In genomic region chr20:62591591-62591990, GRCh38 we compare ENCODE assay signal across 19 cellular contexts. TPM values are rescaled to one million over a fixed set of nuclear protein-coding genes. Genes with fewer than 3 reads are reported as not detected.
DNase-seq lines count a peak whose midpoint lies in the region; ATAC-seq, FAIRE-seq and TF ChIP-seq lines count a peak whose summit lies in the region.
"Had no signal": no experiment of that assay in that cellular context is flagged by ENCODE, and none has a peak within 500 bp of the region (broad histone marks: within the 10 kb centered on the region; RNA-seq: fewer than 3 reads in every experiment).

No MANE protein-coding gene starts in this region.

- DNase-seq in activated naive CD8-positive, alpha-beta T cell treated with anti-CD3 and anti-CD28 coated beads, Interleukin-2, amount 10 ng/mL, durations not matched to agents 7 days and 5 days: no peak
- no peak for DNase-seq in activated naive CD8-positive, alpha-beta T cell treated with anti-CD3 and anti-CD28 coated beads, Interleukin-2, amount 50 U/mL, for 24 hours
- DNase-seq in HTR-8/SVneo (ENCODE audit: insufficient read length, low spot score) (no peak), bronchial epithelial cell (ENCODE audit: low read depth) (no peak), epidermal melanocyte (ENCODE audit: insufficient read length, low spot score) (no peak), HuH-7.5 (ENCODE audit: low spot score) (no peak), HUDEP-2 (lab: John Stamatoyannopoulos, UW; ENCODE audit: unreplicated experiment in 76 of 76) (no peak)
- DNase-seq: CD8-positive, alpha-beta T cell; COR-L47; DMS153; DMS79 treated with DMSO at 0.1 percent for 48 hours; EL; HCEC 1CT had no signal

- no peaks in the 10 kb centered on the region for H3K9me3 Mint-ChIP-seq in activated naive CD8-positive, alpha-beta T cell treated with anti-CD3 and anti-CD28 coated beads, Interleukin-2, amount 10 ng/mL, durations not matched to agents 7 days and 5 days
- H3K9me3 Mint-ChIP-seq in activated naive CD8-positive, alpha-beta T cell treated with anti-CD3 and anti-CD28 coated beads, Interleukin-2, amount 50 U/mL, for 24 hours: no peaks in the 10 kb centered on the region
- H3K9me3 Mint-ChIP-seq: CD8-positive, alpha-beta T cell had no signal

- TF ChIP-seq CTCF in bronchial epithelial cell (IDR thresholded peaks at IDR 0.05; ENCODE audit: insufficient read depth, low read length, severe bottlenecking): no peak
- no peak for TF ChIP-seq CTCF in neutrophil (IDR thresholded peaks at IDR 0.05)

- H3K4me1 ChIP-seq in neutrophil (ENCODE audit: control insufficient read depth in 1 of 2, insufficient read depth in 1 of 2, low read depth in 1 of 2, low read length in 1 of 2): peaks cover 2 to 24% of the 10 kb centered on the region in 2 experiments

- H3K27me3 Mint-ChIP-seq in activated naive CD8-positive, alpha-beta T cell treated with anti-CD3 and anti-CD28 coated beads, Interleukin-2, amount 10 ng/mL, durations not matched to agents 7 days and 5 days: peaks cover 20% of the 10 kb centered on the region
- H3K27me3 Mint-ChIP-seq in activated naive CD8-positive, alpha-beta T cell treated with anti-CD3 and anti-CD28 coated beads, Interleukin-2, amount 50 U/mL, for 24 hours: peaks cover 24% of the 10 kb centered on the region

- H3K27ac Mint-ChIP-seq in activated naive CD8-positive, alpha-beta T cell treated with anti-CD3 and anti-CD28 coated beads, Interleukin-2, amount 10 ng/mL, durations not matched to agents 7 days and 5 days: peak overlapping the region; percentile 10
- H3K27ac Mint-ChIP-seq in activated naive CD8-positive, alpha-beta T cell treated with anti-CD3 and anti-CD28 coated beads, Interleukin-2, amount 50 U/mL, for 24 hours: no peak overlapping the region
- H3K27ac Mint-ChIP-seq: CD8-positive, alpha-beta T cell had no signal

- H3K36me3 ChIP-seq in bronchial epithelial cell (ENCODE audit: control insufficient read depth, insufficient read depth, low read length): no peaks in the 10 kb centered on the region
- H3K36me3 ChIP-seq in neutrophil: peaks cover 48% of the 10 kb centered on the region

- H3K9me3 ChIP-seq in neutrophil: no peaks in the 10 kb centered on the region

- H3K4me1 Mint-ChIP-seq in activated naive CD8-positive, alpha-beta T cell treated with anti-CD3 and anti-CD28 coated beads, Interleukin-2, amount 10 ng/mL, durations not matched to agents 7 days and 5 days: no peaks in the 10 kb centered on the region
- H3K4me1 Mint-ChIP-seq in activated naive CD8-positive, alpha-beta T cell treated with anti-CD3 and anti-CD28 coated beads, Interleukin-2, amount 50 U/mL, for 24 hours: peaks cover 4% of the 10 kb centered on the region

- no peaks in the 10 kb centered on the region for H3K36me3 Mint-ChIP-seq in activated naive CD8-positive, alpha-beta T cell treated with anti-CD3 and anti-CD28 coated beads, Interleukin-2, amount 10 ng/mL, durations not matched to agents 7 days and 5 days
- H3K36me3 Mint-ChIP-seq in activated naive CD8-positive, alpha-beta T cell treated with anti-CD3 and anti-CD28 coated beads, Interleukin-2, amount 50 U/mL, for 24 hours (ENCODE audit: low read depth): no peaks in the 10 kb centered on the region
- H3K36me3 Mint-ChIP-seq: CD14-positive monocyte; CD8-positive, alpha-beta T cell had no signal

- FAIRE-seq in HTR-8/SVneo (lab: Jason Lieb, UNC): peak; percentile 100
- FAIRE-seq in bronchial epithelial cell (lab: Jason Lieb, UNC): peak; percentile 93
- FAIRE-seq: D721Med, G401.6, K562 had no signal

- peaks cover 2% of the 10 kb centered on the region for H3K27me3 ChIP-seq in bronchial epithelial cell (ENCODE audit: control insufficient read depth, insufficient read depth, low read length)
- peaks cover 22% of the 10 kb centered on the region for H3K27me3 ChIP-seq in neutrophil

- H3K4me3 ChIP-seq in bronchial epithelial cell (ENCODE audit: low read depth, low read length): no peak overlapping the region
- no peak overlapping the region for H3K4me3 ChIP-seq in neutrophil (ENCODE audit: low read depth in 1 of 2, low read length in 1 of 2)
- H3K4me3 ChIP-seq: K562 had no signal

- H3K27ac ChIP-seq in neutrophil: peak overlapping the region; percentile 48
- H3K27ac ChIP-seq: 22Rv1 had no signal

- H3K4me3 Mint-ChIP-seq in activated naive CD8-positive, alpha-beta T cell treated with anti-CD3 and anti-CD28 coated beads, Interleukin-2, amount 10 ng/mL, durations not matched to agents 7 days and 5 days: no peak overlapping the region
- no peak overlapping the region for H3K4me3 Mint-ChIP-seq in activated naive CD8-positive, alpha-beta T cell treated with anti-CD3 and anti-CD28 coated beads, Interleukin-2, amount 50 U/mL, for 24 hours
- H3K4me3 Mint-ChIP-seq: CD8-positive, alpha-beta T cell had no signal

- ATAC-seq in activated naive CD8-positive, alpha-beta T cell treated with anti-CD3 and anti-CD28 coated beads, Interleukin-2, amount 10 ng/mL, durations not matched to agents 7 days and 5 days (ENCODE audit: low read depth): no peak
- no peak for ATAC-seq in activated naive CD8-positive, alpha-beta T cell treated with anti-CD3 and anti-CD28 coated beads, Interleukin-2, amount 50 U/mL, for 24 hours
- ATAC-seq: CD8-positive, alpha-beta T cell; K562 had no signal

- POLR2A ChIA-PET in activated naive CD8-positive, alpha-beta T cell treated with anti-CD3 and anti-CD28 coated beads, Interleukin-2, amount 10 ng/mL, durations not matched to agents 7 days and 5 days (lab: Charles Lee): no interaction called here

RNA-seq across cellular contexts. Expression of gene SLCO4A1, which starts 50.7 kb away (rescaled TPM):
- total RNA-seq in activated naive CD8-positive, alpha-beta T cell treated with anti-CD3 and anti-CD28 coated beads, Interleukin-2, amount 10 ng/mL, durations not matched to agents 7 days and 5 days: 10 to 100 TPM; 57.5 to 61.9 TPM
- total RNA-seq in bronchial epithelial cell: 1.6 and 4.7 TPM in 2 replicates

Comparison
In these comparisons a context has a peak if more than half of its experiments do, and no peak if none do; other contexts are left out.
1. RNA of gene SLCO4A1, which starts 50.7 kb away (total RNA-seq): 57.5 to 61.9 TPM in activated naive CD8-positive, alpha-beta T cell treated with anti-CD3 and anti-CD28 coated beads, Interleukin-2, amount 10 ng/mL, durations not matched to agents 7 days and 5 days; 1.6 to 4.7 TPM in bronchial epithelial cell; every median in the first group is over 10 times any median in the second.